Comparison of ENCODE assay signal across 9 cellular contexts in the genomic region with DNA sequence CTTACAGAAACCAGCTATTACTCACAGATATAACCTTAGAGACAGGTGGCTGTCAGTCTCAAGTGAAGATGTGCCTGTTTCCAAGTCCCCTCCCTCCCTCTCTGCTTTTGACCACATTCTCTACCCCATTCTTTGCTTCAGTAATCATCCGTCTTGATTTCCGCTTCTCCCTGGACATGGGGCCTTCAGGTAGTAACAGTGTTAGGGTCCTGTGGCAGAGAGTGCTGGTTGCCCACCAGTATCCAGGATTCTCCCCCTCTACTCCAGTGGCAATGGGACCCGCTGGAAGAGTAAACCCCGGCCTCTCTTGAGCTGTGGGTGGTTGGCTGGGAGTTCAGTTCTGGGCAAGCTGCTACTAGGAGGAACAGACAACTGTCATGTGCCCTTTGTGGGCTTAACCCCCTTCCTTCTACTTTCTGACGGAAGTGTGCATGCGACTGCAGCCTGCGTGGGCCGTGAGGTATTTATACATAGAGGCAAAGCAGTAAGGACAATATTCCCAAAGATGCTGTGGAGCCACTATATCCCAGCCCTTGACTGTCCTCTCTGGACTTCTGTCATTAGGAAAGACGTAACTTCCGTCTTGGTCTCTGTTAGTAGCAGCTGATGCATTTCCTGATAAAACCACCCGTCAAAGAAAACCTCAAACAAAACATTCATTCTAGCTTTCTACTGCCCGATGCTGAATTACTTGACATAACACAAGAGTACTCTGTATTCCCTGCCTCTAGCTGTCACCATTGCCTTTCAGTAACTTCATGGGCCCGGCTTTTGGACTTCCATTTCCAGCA. TPM values are rescaled to one million over a fixed set of nuclear protein-coding genes. Genes with fewer than 3 reads are reported as not detected.
DNase-seq lines count a peak whose midpoint lies in the region; ATAC-seq, FAIRE-seq and TF ChIP-seq lines count a peak whose summit lies in the region.
"Had no signal": no experiment of that assay in that cellular context is flagged by ENCODE, and none has a peak within 500 bp of the region (broad histone marks: within the 10 kb centered on the region; RNA-seq: fewer than 3 reads in every experiment).

No MANE protein-coding gene starts in this region.

- H3K79me2 ChIP-seq in K562 (ENCODE audit: control insufficient read depth, insufficient read depth, low read length), result no peaks in the 10 kb centered on the region

- DNase-seq in T-helper 17 cell, result peak; percentile 14 to 43 (median 41)
- DNase-seq in K562 (ENCODE audit: extremely low read depth in 1 of 4, low spot score in 3 of 4), result no peak
- DNase-seq in stimulated activated CD8-positive, alpha-beta memory T cell treated with anti-CD3 and anti-CD28 coated beads, Interleukin-12 subunit alpha, Interleukin-12 subunit beta, amount 100 ng/mL, for 4 hours (ENCODE audit: low read depth), result peak; percentile 21
- no peak for DNase-seq in osteocyte (ENCODE audit: extremely low spot score, unreplicated experiment)
- DNase-seq in brain microvascular endothelial cell, result no peak

- no peaks in the 10 kb centered on the region for H3K27me3 ChIP-seq in K562 (ENCODE audit: control insufficient read depth in 2 of 2, insufficient read depth in 2 of 2, low read length in 2 of 2)
- no peaks in the 10 kb centered on the region for H3K27me3 ChIP-seq in brain microvascular endothelial cell (replicated peaks)

- no peak for TF ChIP-seq RAD21 in K562 (CRISPR knock-in tag; conservative IDR thresholded peaks at IDR 0.05 in 1 of 2, IDR thresholded peaks at IDR 0.05 in 1 of 2)

- no peak for TF ChIP-seq CTCF in K562 (IDR thresholded peaks at IDR 0.05 in 2 of 3, conservative IDR thresholded peaks at IDR 0.05 in 1 of 3; ENCODE audit: insufficient read depth in 2 of 3, low read depth in 1 of 3, low read length in 3 of 3)
- no peak for TF ChIP-seq CTCF in osteocyte (IDR thresholded peaks at IDR 0.05)
- no peak for TF ChIP-seq CTCF in brain microvascular endothelial cell (IDR thresholded peaks at IDR 0.05; ENCODE audit: low read depth, low read length, missing control alignments)

- no peaks in the 10 kb centered on the region for H3K4me1 ChIP-seq in K562 (replicated peaks in 1 of 2; ENCODE audit: control insufficient read depth in 2 of 2, insufficient read depth in 2 of 2, low read length in 2 of 2)

- peaks cover 31% of the 10 kb centered on the region for H3K4me1 Mint-ChIP-seq in T-helper 17 cell
- no peaks in the 10 kb centered on the region for H3K4me1 Mint-ChIP-seq in osteocyte (ENCODE audit: unreplicated experiment)

- no peak for TF ChIP-seq EP300 in K562 (IDR thresholded peaks at IDR 0.05; ENCODE audit: low read length)

- no peak overlapping the region for H3K9ac ChIP-seq in K562 (ENCODE audit: insufficient read depth in 1 of 2, low read depth in 2 of 2, low read length in 2 of 2)

- in situ Hi-C loops in K562 (cut with MboI) (no loop called here), brain microvascular endothelial cell (cut with HindIII; ENCODE audit: low pct_ligation_motif_present, low sequenced_read_pairs) (no loop called here)

- H3K27ac ChIP-seq in K562 (ENCODE audit: extremely low read depth, low read depth, low read length) (no peak overlapping the region), brain microvascular endothelial cell (no peak overlapping the region)

- ATAC-seq in GM18907 (IDR thresholded peaks at IDR 0.05; ENCODE audit: unreplicated experiment), result peak; percentile 81
- ATAC-seq in HG03039 (IDR thresholded peaks at IDR 0.05; ENCODE audit: unreplicated experiment), result peak; percentile 63
- ATAC-seq in T-helper 17 cell, result peak; percentile 86
- ATAC-seq in K562, result no peak
- no peak for ATAC-seq in GM18520 (IDR thresholded peaks at IDR 0.05; ENCODE audit: unreplicated experiment)

- H3K4me3 Mint-ChIP-seq in T-helper 17 cell, result peak overlapping the region; percentile 77
- H3K4me3 Mint-ChIP-seq in osteocyte (ENCODE audit: unreplicated experiment), result no peak overlapping the region

- FAIRE-seq in K562 (lab: Jason Lieb, UNC), result no peak
- FAIRE-seq: endometrium had no signal

- H3K4me2 ChIP-seq in K562 (ENCODE audit: insufficient read depth, low read length), result no peak overlapping the region

- intact Hi-C loops in K562 (cut with micrococcal nuclease), result no loop called here

- H3K36me3 ChIP-seq in K562 (ENCODE audit: control insufficient read depth, insufficient read depth, low read length) (peaks cover 4% of the 10 kb centered on the region; the same call in 1 of the 3 replicates), brain microvascular endothelial cell (replicated peaks) (peaks cover 6% of the 10 kb centered on the region)

- no peaks in the 10 kb centered on the region for H3K9me3 ChIP-seq in T-helper 17 cell (ENCODE audit: control insufficient read depth, low read length, poor library complexity, severe bottlenecking)
- H3K9me3 ChIP-seq in K562 (replicated peaks; ENCODE audit: control insufficient read depth, insufficient read depth, low read depth, low read length), result no peaks in the 10 kb centered on the region

- WGBS in K562 (ENCODE audit: insufficient coverage, low coverage, missing lambda C conversion rate), result 43% methylated on average over 13 of the region's 13 CpGs

- CTCF ChIA-PET in K562 (lab: Yijun Ruan, JAX; ENCODE audit: low intra/inter-chr PET ratio), result no interaction called here

- H2AFZ ChIP-seq in K562 (ENCODE audit: low read depth, low read length), result peak overlapping the region; percentile 25; the same call in 1 of the 2 replicates

- no peaks in the 10 kb centered on the region for H3K27me3 Mint-ChIP-seq in T-helper 17 cell
- H3K27me3 Mint-ChIP-seq in osteocyte (ENCODE audit: unreplicated experiment), result peaks cover 3% of the 10 kb centered on the region

- no peaks in the 10 kb centered on the region for H3K9me3 Mint-ChIP-seq in osteocyte (ENCODE audit: unreplicated experiment)

- no peaks in the 10 kb centered on the region for H3K9me1 ChIP-seq in K562 (ENCODE audit: control insufficient read depth, insufficient read depth, low read length)

- H4K20me1 ChIP-seq in K562 (replicated peaks; ENCODE audit: control insufficient read depth, insufficient read depth, low read length), result no peaks in the 10 kb centered on the region

- POLR2A ChIA-PET in K562 (lab: Yijun Ruan, JAX), result interaction anchor here (0.9 to 1.4 kb wide), 3 partner anchors 9 to 422 kb away, joined by 3 read pairs; no protein-coding TSS in a partner anchor

- H3K4me3 ChIP-seq in K562 (no peak overlapping the region), brain microvascular endothelial cell (ENCODE audit: low read depth, low read length) (no peak overlapping the region)

- peak overlapping the region; percentile 100 for H3K27ac Mint-ChIP-seq in T-helper 17 cell
- H3K27ac Mint-ChIP-seq in osteocyte (ENCODE audit: unreplicated experiment), result no peak overlapping the region

- no peak for TF ChIP-seq POLR2A in K562 (conservative IDR thresholded peaks at IDR 0.05)

- no TSS peak for BruUV-seq in K562 (replicated peaks; lab: Mats Ljungman, UMichigan)

- H3K36me3 Mint-ChIP-seq in T-helper 17 cell (ENCODE audit: low read depth), result no peaks in the 10 kb centered on the region
- peaks cover 2% of the 10 kb centered on the region for H3K36me3 Mint-ChIP-seq in osteocyte (ENCODE audit: unreplicated experiment)

TF ChIP-seq in K562, 482 proteins besides CTCF, POLR2A, EP300 and RAD21:
- peak; percentile 40; the same call in 1 of the 2 replicates for TF ChIP-seq MECOM (CRISPR knock-in tag; IDR thresholded peaks at IDR 0.05)
- no peak for TF ChIP-seq ZNF699 (CRISPR knock-in tag; IDR thresholded peaks at IDR 0.05; ENCODE audit: insufficient replicate concordance)
- peak; percentile 60 for TF ChIP-seq GABPA (tag; conservative IDR thresholded peaks at IDR 0.05; ENCODE audit: low read depth)

RNA-seq across cellular contexts. Expression of gene PDCL3, which starts 17.9 kb away (rescaled TPM):
- total RNA-seq in T-helper 17 cell (10 to 100 TPM; 24.6 to 25.7 TPM), K562 (2014; rRNA removed) (16.6 and 23.7 TPM in 2 replicates), K562 (2014; rRNA removed; fragmentation: Illumina TruSeq; extraction: Trizol) (23.7 and 25.8 TPM in 2 replicates), K562 (2015; rRNA removed; fragmentation: Illumina TruSeq; extraction: Trizol) (25.4 and 26.9 TPM in 2 replicates), K562 (2021) (21.3 and 22.9 TPM in 2 replicates), osteocyte (20.4 and 22.1 TPM in 2 replicates)
- 4.8 and 6.2 TPM in 2 replicates for total RNA-seq in K562 (2011; cell fraction: chromatin; rRNA removed; ENCODE audit: low replicate concordance)
- 3.4 and 4.7 TPM in 2 replicates for total RNA-seq in K562 (2011; cell fraction: nucleolus; rRNA removed)
- 4.8 and 5.7 TPM in 2 replicates for total RNA-seq in K562 (2011; cell fraction: nucleoplasm; rRNA removed)
- polyA plus RNA-seq in K562 (2011; rRNA removed) (22.3 and 22.4 TPM in 2 replicates), K562 (2014; fragmentation: Illumina TruSeq; extraction: Trizol) (38.4 and 41.6 TPM in 2 replicates), K562 (2014; fragmentation: Nextera tagmentation; extraction: Ambion mirVana) (10 to 100 TPM; 72.0 to 76.7 TPM), K562 (2014; rRNA removed) (36.0 and 40.5 TPM in 2 replicates)
- polyA plus RNA-seq in K562 (2011; cell fraction: cytosol; rRNA removed), result 8.3 and 17.8 TPM in 2 replicates
- 3.4 and 5.7 TPM in 2 replicates for polyA plus RNA-seq in K562 (2011; cell fraction: nucleus; rRNA removed)
- polyA plus RNA-seq in K562 (2012), result 25.5 and 32.5 TPM in 2 replicates
- polyA minus RNA-seq in K562 (2011; rRNA and poly(A)+ RNA removed), result 21.9 and 22.1 TPM in 2 replicates
- 7.0 and 8.6 TPM in 2 replicates for polyA minus RNA-seq in K562 (2011; cell fraction: cytosol; rRNA and poly(A)+ RNA removed)
- polyA minus RNA-seq in K562 (2011; cell fraction: nucleus; rRNA and poly(A)+ RNA removed), result 2.6 and 4.2 TPM in 2 replicates

Comparison
In these comparisons a context has a peak if more than half of its experiments do, and no peak if none do; other contexts are left out.
1. ATAC-seq: peak in GM18907 (single experiment), HG03039 (single experiment) and T-helper 17 cell (single experiment); none in K562 (single experiment) and GM18520 (single experiment).
2. DNase-seq: peak in T-helper 17 cell (3 of 3) and stimulated activated CD8-positive, alpha-beta memory T cell treated with anti-CD3 and anti-CD28 coated beads, Interleukin-12 subunit alpha, Interleukin-12 subunit beta, amount 100 ng/mL, for 4 hours (single experiment); none in K562 (0 of 4), osteocyte (single experiment) and brain microvascular endothelial cell (single experiment).